In genomic region chr19:12064266-12065099, GRCh38 we compare ENCODE assay signal across 8 cellular contexts. TPM values are rescaled to one million over a fixed set of nuclear protein-coding genes. Genes with fewer than 3 reads are reported as not detected.
DNase-seq lines count a peak whose midpoint lies in the region; ATAC-seq, FAIRE-seq and TF ChIP-seq lines count a peak whose summit lies in the region.

ZNF844 (plus strand) TSS chr19:12064731; CDS start chr19:12064874, 143 bp downstream.

- peak within 1 kb of the TSS; percentile 63 to 93 (median 84) for H3K27ac Mint-ChIP-seq in naive thymus-derived CD4-positive, alpha-beta T cell

- H2AFZ ChIP-seq in PC-9, result peak within 1 kb of the TSS; percentile 77

- H3K4me1 Mint-ChIP-seq in naive thymus-derived CD4-positive, alpha-beta T cell, result peaks cover 0 to 22% (median 14%) of the 10 kb centered on the region in 7 donors

- no peaks in the 10 kb centered on the region for H3K27me3 ChIP-seq in PC-9 (ENCODE audit: insufficient read depth, low read depth)
- H3K27me3 ChIP-seq in naive thymus-derived CD4-positive, alpha-beta T cell (ENCODE audit: control insufficient read depth in 2 of 2, insufficient read depth in 2 of 2, low read length in 2 of 2), result no peaks in the 10 kb centered on the region

- H3K9me2 ChIP-seq in PC-9 (ENCODE audit: insufficient read depth), result no peaks in the 10 kb centered on the region

- peak; percentile 84 for FAIRE-seq in GM12892 (lab: Jason Lieb, UNC)

- no peak for TF ChIP-seq CTCF in PC-9 (conservative IDR thresholded peaks at IDR 0.05)

- TF ChIP-seq POLR2A in GM12892 (IDR thresholded peaks at IDR 0.05; ENCODE audit: low read depth, low read length), result peak; percentile 76; the same call in 1 of the 2 replicates

- CTCF ChIA-PET in PC-9 (lab: Charles Lee), result no interaction called here
- CTCF ChIA-PET in naive thymus-derived CD4-positive, alpha-beta T cell (lab: Charles Lee), result no interaction called here

- no peaks in the 10 kb centered on the region for H3F3A ChIP-seq in PC-9 (ENCODE audit: insufficient read depth, low read depth)

- peak; percentile 82 for DNase-seq in GM12892 (ENCODE audit: insufficient read length)
- DNase-seq in PC-9, result peak; percentile 83 to 95
- DNase-seq in activated T-helper 9 cell treated with anti-CD3 and anti-CD28 coated beads, Interleukin-2, amount 50 U/mL, for 16 hours (ENCODE audit: low read depth), result peak; percentile 46
- DNase-seq in fibroblast of peridontal ligament (ENCODE audit: extremely low read depth), result peak; percentile 84
- DNase-seq in naive thymus-derived CD4-positive, alpha-beta T cell, result peak; percentile 35 to 77 (median 67)
- peak; percentile 52 to 70 for DNase-seq in stimulated activated CD8-positive, alpha-beta memory T cell treated with anti-CD3 and anti-CD28 coated beads, Interleukin-7, amount 100 ng/mL, for 4 hours (ENCODE audit: low read depth in 2 of 2)
- DNase-seq in NK-92 (lab: John Stamatoyannopoulos, UW; ENCODE audit: unreplicated experiment), result no peak

- intact Hi-C loops in PC-9 (cut with micrococcal nuclease; ENCODE audit: unreplicated experiment), result loop anchor here (1.0 kb wide), 1 partner anchor 29 kb away; the partner anchor contains the start of gene ZNF433
- intact Hi-C loops in naive thymus-derived CD4-positive, alpha-beta T cell (cut with micrococcal nuclease), result no loop called here

- H3K36me3 Mint-ChIP-seq in naive thymus-derived CD4-positive, alpha-beta T cell, result peaks cover 0 to 17% (median 10%) of the 10 kb centered on the region in 5 donors

- H3K4me1 ChIP-seq in PC-9 (replicated peaks; ENCODE audit: insufficient read depth), result no peaks in the 10 kb centered on the region
- peaks cover 0 to 7% of the 10 kb centered on the region in 2 donors for H3K4me1 ChIP-seq in naive thymus-derived CD4-positive, alpha-beta T cell (ENCODE audit: control insufficient read depth in 2 of 2, insufficient read depth in 2 of 2, low read length in 2 of 2)

- H3K4me3 ChIP-seq in PC-9, result peak within 1 kb of the TSS; percentile 67
- peak within 1 kb of the TSS; percentile 81 for H3K4me3 ChIP-seq in naive thymus-derived CD4-positive, alpha-beta T cell (ENCODE audit: low read length)

- H3K27ac ChIP-seq in PC-9, result no peak within 1 kb of the TSS
- peak within 1 kb of the TSS; percentile 70 for H3K27ac ChIP-seq in naive thymus-derived CD4-positive, alpha-beta T cell (ENCODE audit: low read depth, low read length)

- H3K79me2 ChIP-seq in PC-9 (ENCODE audit: low read depth), result no peaks in the 10 kb centered on the region

- no peaks in the 10 kb centered on the region for H3K27me3 Mint-ChIP-seq in naive thymus-derived CD4-positive, alpha-beta T cell

- peaks cover 0 to 38% (median 13%) of the 10 kb centered on the region in 11 donors for H3K9me3 Mint-ChIP-seq in naive thymus-derived CD4-positive, alpha-beta T cell

- no peaks in the 10 kb centered on the region for H4K20me1 ChIP-seq in PC-9 (ENCODE audit: insufficient read depth)

- no peaks in the 10 kb centered on the region for H3K36me3 ChIP-seq in PC-9 (ENCODE audit: low read depth)
- H3K36me3 ChIP-seq in naive thymus-derived CD4-positive, alpha-beta T cell (ENCODE audit: control insufficient read depth in 2 of 3, insufficient read depth in 3 of 3, low read length in 3 of 3), result no peaks in the 10 kb centered on the region

- H3K4me2 ChIP-seq in PC-9, result peak within 1 kb of the TSS; percentile 71

- H3K9me3 ChIP-seq in PC-9 (ENCODE audit: insufficient read depth, low read depth), result peaks cover 8% of the 10 kb centered on the region; the same call in 1 of the 2 replicates
- H3K9me3 ChIP-seq in naive thymus-derived CD4-positive, alpha-beta T cell (ENCODE audit: control insufficient read depth in 2 of 3, low read length in 3 of 3), result peaks cover 0 to 17% (median 4%) of the 10 kb centered on the region in 3 experiments

- POLR2A ChIA-PET in PC-9 (lab: Charles Lee; ENCODE audit: unreplicated experiment), result interaction anchor here (0.7 kb wide), 1 partner anchor 215 kb away, joined by 3 read pairs; no protein-coding TSS in a partner anchor
- POLR2A ChIA-PET in naive thymus-derived CD4-positive, alpha-beta T cell (lab: Charles Lee), result interaction anchor here (0.5 to 1.1 kb wide), 3 partner anchors 13 to 431 kb away, joined by 3 to 4 read pairs (median 3); no protein-coding TSS in a partner anchor

- BruUV-seq in PC-9 (replicated peaks; lab: Mats Ljungman, UMichigan), result no TSS peak

- peak within 1 kb of the TSS; percentile 74 to 93 (median 90) for H3K4me3 Mint-ChIP-seq in naive thymus-derived CD4-positive, alpha-beta T cell

- peak; percentile 63 for ATAC-seq in HG03039 (IDR thresholded peaks at IDR 0.05; ENCODE audit: unreplicated experiment)
- ATAC-seq in naive thymus-derived CD4-positive, alpha-beta T cell, result peak; percentile 97

RNA-seq across cellular contexts. Expression of gene ZNF844, which starts in this region (rescaled TPM):
- 3.2 TPM for polyA plus RNA-seq in GM12892 (2012; ENCODE audit: missing spikeins)
- total RNA-seq in PC-9 (2021), result 4.9 and 6.6 TPM in 2 replicates
- total RNA-seq in naive thymus-derived CD4-positive, alpha-beta T cell, result 10 to 100 TPM in 4 of 5 experiments, 1 to 10 TPM in 1; 1.0 to 20.9 (median 15.8) TPM
- polyA plus RNA-seq in naive thymus-derived CD4-positive, alpha-beta T cell, result 1 to 10 TPM; 5.9 to 6.6 TPM
